20 cellular contexts compared by ENCODE assay signal in the genomic region with DNA sequence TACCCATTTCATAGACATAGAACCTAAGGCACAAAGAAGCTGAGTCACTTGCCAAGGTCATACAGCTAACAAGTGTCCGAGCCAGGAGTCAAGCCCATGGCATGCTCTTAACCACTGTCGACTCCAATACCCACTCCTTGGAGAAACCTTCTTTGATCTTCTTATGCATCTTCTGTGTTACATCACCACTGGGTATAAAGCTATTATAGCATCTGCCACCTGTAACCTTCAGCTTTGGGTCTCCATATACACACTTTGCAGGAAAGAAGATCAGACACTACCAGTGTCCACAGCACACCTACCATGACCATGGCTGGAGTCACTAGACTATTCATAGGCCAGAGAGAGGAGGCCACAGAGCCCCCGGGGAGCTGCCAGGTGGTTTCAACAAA.
DNase-seq lines count a peak whose midpoint lies in the region; ATAC-seq and TF ChIP-seq lines count a peak whose summit lies in the region.
"Had no signal": no experiment of that assay in that cellular context is flagged by ENCODE, and none has a peak within 500 bp of the region (broad histone marks: within the 10 kb centered on the region; RNA-seq: fewer than 3 reads in every experiment).

No MANE protein-coding gene starts in this region.

- no peak overlapping the region for H3K4me3 Mint-ChIP-seq in activated T-cell treated with anti-CD3 and anti-CD28 coated beads, Interleukin-2, amount 50 U/mL, for 24 hours
- H3K4me3 Mint-ChIP-seq: B cell; CD4-positive, alpha-beta T cell; CD8-positive, alpha-beta T cell had no signal

- no peak overlapping the region for H3K27ac ChIP-seq in HEK293 (ENCODE audit: extremely low read depth, low read depth, low read length)
- H3K27ac ChIP-seq: 22Rv1; A549; BLaER1 treated with 17β-estradiol and CSF1 and Interleukin-3, amounts not matched to agents 10 nM and 100 nM; C4-2B had no signal

- DNase-seq in activated T-cell treated with anti-CD3 and anti-CD28 coated beads, Interleukin-2, amount 50 U/mL, for 24 hours, result no peak
- no peak for DNase-seq in activated T-cell treated with anti-CD3 and anti-CD28 coated beads, Interleukin-2, amount 50 U/mL, for 1 hour
- DNase-seq in ecto neural progenitor cell (ENCODE audit: low spot score) (peak; percentile 34), islet precursor cell (peak; percentile 20), NCI-H510A treated with DMSO at 0.1 percent for 48 hours (lab: John Stamatoyannopoulos, UW) (no peak)
- DNase-seq: AML-193; Calu3; CD4-positive, alpha-beta T cell; CD8-positive, alpha-beta T cell; DMS79 treated with DMSO at 0.1 percent for 48 hours; GF-D8 had no signal

- no peaks in the 10 kb centered on the region for H3K36me3 Mint-ChIP-seq in activated T-cell treated with anti-CD3 and anti-CD28 coated beads, Interleukin-2, amount 50 U/mL, for 24 hours (ENCODE audit: low read depth)

- H3K4me1 ChIP-seq in HEK293 (ENCODE audit: control insufficient read depth, insufficient read depth, low read length), result no peaks in the 10 kb centered on the region
- H3K4me1 ChIP-seq: A549, Caco-2 had no signal

- no peaks in the 10 kb centered on the region for H3K9me3 ChIP-seq in HEK293 (ENCODE audit: control insufficient read depth, insufficient read depth, low read depth, low read length)
- H3K9me3 ChIP-seq: A549; BLaER1 treated with 17β-estradiol and CSF1 and Interleukin-3, amounts not matched to agents 10 nM and 100 nM; Caco-2 had no signal

- H3K27ac Mint-ChIP-seq in activated T-cell treated with anti-CD3 and anti-CD28 coated beads, Interleukin-2, amount 50 U/mL, for 24 hours, result peak overlapping the region; percentile 1
- H3K27ac Mint-ChIP-seq: B cell; CD4-positive, alpha-beta T cell; CD8-positive, alpha-beta T cell had no signal

- TF ChIP-seq CTCF in HEK293 (tag by site-specific recombination; IDR thresholded peaks at IDR 0.05), result no peak

- no peaks in the 10 kb centered on the region for H3K9me3 Mint-ChIP-seq in activated T-cell treated with anti-CD3 and anti-CD28 coated beads, Interleukin-2, amount 50 U/mL, for 24 hours
- H3K9me3 Mint-ChIP-seq: CD4-positive, alpha-beta T cell; CD8-positive, alpha-beta T cell had no signal

- no peak overlapping the region for H3K4me3 ChIP-seq in HEK293 (ENCODE audit: low read depth, low read length)
- H3K4me3 ChIP-seq: A549; BLaER1 treated with 17β-estradiol and CSF1 and Interleukin-3, amounts not matched to agents 10 nM and 100 nM had no signal

- H3K36me3 ChIP-seq in HEK293 (ENCODE audit: control insufficient read depth in 2 of 2, insufficient read depth in 1 of 2, low read length in 2 of 2), result no peaks in the 10 kb centered on the region
- H3K36me3 ChIP-seq: BLaER1 treated with 17β-estradiol and CSF1 and Interleukin-3, amounts not matched to agents 10 nM and 100 nM had no signal

- peaks cover 8% of the 10 kb centered on the region for H3K4me1 Mint-ChIP-seq in activated T-cell treated with anti-CD3 and anti-CD28 coated beads, Interleukin-2, amount 50 U/mL, for 24 hours (ENCODE audit: low read depth)

- CTCF ChIA-PET in HEK293 (lab: Yijun Ruan, JAX), result interaction anchor here (0.6 to 16.2 kb wide), 13 partner anchors 8 to 479 kb away, joined by 3 to 702 read pairs (median 4); no protein-coding TSS in a partner anchor

- POLR2A ChIA-PET in HEK293 (lab: Yijun Ruan, JAX), result interaction anchor here (0.7 kb wide), 1 partner anchor 368 kb away, joined by 4 read pairs; no protein-coding TSS in a partner anchor

- ATAC-seq in HG03469 (IDR thresholded peaks at IDR 0.05; ENCODE audit: unreplicated experiment) (no peak), GM18868 (IDR thresholded peaks at IDR 0.05; ENCODE audit: unreplicated experiment) (no peak)
- ATAC-seq: CD8-positive, alpha-beta T cell had no signal

- H3K27me3 Mint-ChIP-seq in activated T-cell treated with anti-CD3 and anti-CD28 coated beads, Interleukin-2, amount 50 U/mL, for 24 hours, result no peaks in the 10 kb centered on the region
- H3K27me3 Mint-ChIP-seq: CD4-positive, alpha-beta T cell had no signal

TF ChIP-seq in HEK293, 187 proteins besides CTCF, POLR2A, EP300 and RAD21:
- TF ChIP-seq SETDB1 (IDR thresholded peaks at IDR 0.05; ENCODE audit: insufficient read length, low read length) (no peak), ZEB2 (tag by site-specific recombination; IDR thresholded peaks at IDR 0.05) (no peak), ZSCAN30 (tag by site-specific recombination; IDR thresholded peaks at IDR 0.05) (no peak), ZNF266 (tag by site-specific recombination; IDR thresholded peaks at IDR 0.05; ENCODE audit: low read depth) (no peak), SCRT2 (tag by site-specific recombination; IDR thresholded peaks at IDR 0.05) (peak; percentile 63)
TF ChIP-seq in HEK293: peak in this region for 1.

Comparison
In these comparisons a context has a peak if more than half of its experiments do, and no peak if none do; other contexts are left out.
1. DNase-seq: peak in ecto neural progenitor cell (single experiment) and islet precursor cell (single experiment); none in activated T-cell treated with anti-CD3 and anti-CD28 coated beads, Interleukin-2, amount 50 U/mL, for 24 hours (single experiment), activated T-cell treated with anti-CD3 and anti-CD28 coated beads, Interleukin-2, amount 50 U/mL, for 1 hour (single experiment) and NCI-H510A treated with DMSO at 0.1 percent for 48 hours (single experiment).